Comparison of ENCODE assay signal across 11 cellular contexts in genomic region chr1:28160677-28161328, GRCh38. TPM values are rescaled to one million over a fixed set of nuclear protein-coding genes. Genes with fewer than 3 reads are reported as not detected.
DNase-seq lines count a peak whose midpoint lies in the region; ATAC-seq and TF ChIP-seq lines count a peak whose summit lies in the region.
"Had no signal": no experiment of that assay in that cellular context is flagged by ENCODE, and none has a peak within 500 bp of the region (broad histone marks: within the 10 kb centered on the region; RNA-seq: fewer than 3 reads in every experiment).

No MANE protein-coding gene starts in this region.

- H3K4me1 ChIP-seq in adipocyte (ENCODE audit: control insufficient read depth, insufficient read depth, low read length) (peaks cover 16% of the 10 kb centered on the region), neural progenitor cell (no peaks in the 10 kb centered on the region), Caco-2 (no peaks in the 10 kb centered on the region)

- in situ Hi-C loops in KBM-7 (cut with MboI; ENCODE audit: low pct_unique_long_range_greater_than_20kb, low sequenced_read_pairs), result no loop called here

- H3K4me3 ChIP-seq in adipocyte (ENCODE audit: low read length) (peak overlapping the region; percentile 31), fibroblast of pulmonary artery (replicated peaks; ENCODE audit: low read depth, low read length) (no peak overlapping the region), neural progenitor cell (no peak overlapping the region), Caco-2 (ENCODE audit: low read depth, low read length) (no peak overlapping the region)
- H3K4me3 ChIP-seq: vagina had no signal

- H3K79me2 ChIP-seq in neural progenitor cell (ENCODE audit: low read depth), result no peaks in the 10 kb centered on the region

- intact Hi-C loops in Caco-2 (cut with micrococcal nuclease; ENCODE audit: unreplicated experiment), result no loop called here

- no peak overlapping the region for H3K9ac ChIP-seq in adipocyte (ENCODE audit: low read length)
- H3K9ac ChIP-seq in neural progenitor cell, result no peak overlapping the region

- ATAC-seq in HG03460 (IDR thresholded peaks at IDR 0.05; ENCODE audit: unreplicated experiment), result no peak

- no peak overlapping the region for H2AFZ ChIP-seq in neural progenitor cell (replicated peaks)

- CTCF ChIA-PET in Caco-2 (lab: Charles Lee), result no interaction called here

- H3K4me3 Mint-ChIP-seq in neural progenitor cell, result no peak overlapping the region
- H3K4me3 Mint-ChIP-seq in Caco-2 (ENCODE audit: unreplicated experiment), result no peak overlapping the region
- H3K4me3 Mint-ChIP-seq: activated naive CD8-positive, alpha-beta T cell had no signal

- no peaks in the 10 kb centered on the region for H3K9me3 ChIP-seq in adipocyte (ENCODE audit: control insufficient read depth, low read length)
- H3K9me3 ChIP-seq in neural progenitor cell (ENCODE audit: low read depth), result no peaks in the 10 kb centered on the region
- H3K9me3 ChIP-seq in Caco-2, result no peaks in the 10 kb centered on the region
- H3K9me3 ChIP-seq: vagina had no signal

- H3F3A ChIP-seq in neural progenitor cell (ENCODE audit: low read depth), result no peaks in the 10 kb centered on the region

- H3K27ac Mint-ChIP-seq in neural progenitor cell, result peak overlapping the region; percentile 31
- no peak overlapping the region for H3K27ac Mint-ChIP-seq in Caco-2 (ENCODE audit: unreplicated experiment)
- H3K27ac Mint-ChIP-seq: activated naive CD8-positive, alpha-beta T cell had no signal

- H3K9me3 Mint-ChIP-seq in neural progenitor cell, result no peaks in the 10 kb centered on the region
- no peaks in the 10 kb centered on the region for H3K9me3 Mint-ChIP-seq in Caco-2 (ENCODE audit: unreplicated experiment)

- POLR2A ChIA-PET in Caco-2 (lab: Charles Lee), result interaction anchor here (0.6 kb wide), 1 partner anchor 511 kb away, joined by 5 read pairs; no protein-coding TSS in a partner anchor

- no peaks in the 10 kb centered on the region for H4K20me1 ChIP-seq in neural progenitor cell (ENCODE audit: low read depth)

- BruUV-seq in Caco-2 (replicated peaks; lab: Mats Ljungman, UMichigan), result no TSS peak

- DNase-seq in AG09319 (ENCODE audit: extremely low read depth, low read depth), result peak; percentile 52
- DNase-seq in adipocyte (ENCODE audit: low read depth), result peak; percentile 73
- DNase-seq in fibroblast of pulmonary artery (ENCODE audit: low read depth), result peak; percentile 98
- no peak for DNase-seq in neural progenitor cell (ENCODE audit: low spot score)
- no peak for DNase-seq in KBM-7
- DNase-seq in Caco-2, result no peak
- no peak for DNase-seq in NCI-H69 (lab: John Stamatoyannopoulos, UW)
- DNase-seq: glutamatergic neuron had no signal

- H3K4me2 ChIP-seq in neural progenitor cell, result no peak overlapping the region

- peaks cover 11% of the 10 kb centered on the region for H3K4me1 Mint-ChIP-seq in neural progenitor cell
- peaks cover 6% of the 10 kb centered on the region for H3K4me1 Mint-ChIP-seq in Caco-2 (ENCODE audit: low read depth, unreplicated experiment)

- H3K36me3 ChIP-seq in adipocyte (ENCODE audit: control insufficient read depth, insufficient read depth, low read length, severe bottlenecking) (no peaks in the 10 kb centered on the region), neural progenitor cell (no peaks in the 10 kb centered on the region), Caco-2 (ENCODE audit: control insufficient read depth, insufficient read depth, low read length) (no peaks in the 10 kb centered on the region)
- H3K36me3 ChIP-seq: vagina had no signal

- H3K27me3 ChIP-seq in adipocyte (replicated peaks; ENCODE audit: control insufficient read depth, insufficient read depth, low read length), result no peaks in the 10 kb centered on the region
- no peaks in the 10 kb centered on the region for H3K27me3 ChIP-seq in neural progenitor cell
- H3K27me3 ChIP-seq in Caco-2 (replicated peaks; ENCODE audit: control insufficient read depth, insufficient read depth, low read length), result no peaks in the 10 kb centered on the region
- H3K27me3 ChIP-seq: vagina had no signal

- no peaks in the 10 kb centered on the region for H3K36me3 Mint-ChIP-seq in neural progenitor cell
- H3K36me3 Mint-ChIP-seq in Caco-2 (ENCODE audit: insufficient read depth, unreplicated experiment), result no peaks in the 10 kb centered on the region

- no peak overlapping the region for H3K27ac ChIP-seq in neural progenitor cell
- H3K27ac ChIP-seq: vagina had no signal

- TF ChIP-seq CTCF in AG09319 (IDR thresholded peaks at IDR 0.05; ENCODE audit: low read depth, low read length) (no peak), fibroblast of pulmonary artery (IDR thresholded peaks at IDR 0.05; ENCODE audit: low read length, missing control alignments) (no peak), neural progenitor cell (IDR thresholded peaks at IDR 0.05) (no peak), Caco-2 (IDR thresholded peaks at IDR 0.05; ENCODE audit: insufficient read depth in 1 of 2, low read depth in 1 of 2, low read length in 1 of 2, severe bottlenecking in 1 of 2, unreplicated experiment in 1 of 2) (no peak)

- H3K27me3 Mint-ChIP-seq in neural progenitor cell (ENCODE audit: insufficient read depth, low read depth) (peaks cover 6% of the 10 kb centered on the region), Caco-2 (ENCODE audit: insufficient read depth, unreplicated experiment) (no peaks in the 10 kb centered on the region)

RNA-seq across cellular contexts. Expression of gene PTAFR, which starts 15.7 kb away (rescaled TPM):
- total RNA-seq in neural progenitor cell (ENCODE audit: low replicate concordance) (not detected in 2 replicates), Caco-2 (2022) (0.12 and 0.32 TPM in 2 replicates)

Comparison
In these comparisons a context has a peak if more than half of its experiments do, and no peak if none do; other contexts are left out.
1. DNase-seq: peak in AG09319 (single experiment), adipocyte (single experiment) and fibroblast of pulmonary artery (single experiment); none in neural progenitor cell (single experiment), KBM-7 (single experiment), Caco-2 (0 of 2) and NCI-H69 (single experiment).